In the genomic region with DNA sequence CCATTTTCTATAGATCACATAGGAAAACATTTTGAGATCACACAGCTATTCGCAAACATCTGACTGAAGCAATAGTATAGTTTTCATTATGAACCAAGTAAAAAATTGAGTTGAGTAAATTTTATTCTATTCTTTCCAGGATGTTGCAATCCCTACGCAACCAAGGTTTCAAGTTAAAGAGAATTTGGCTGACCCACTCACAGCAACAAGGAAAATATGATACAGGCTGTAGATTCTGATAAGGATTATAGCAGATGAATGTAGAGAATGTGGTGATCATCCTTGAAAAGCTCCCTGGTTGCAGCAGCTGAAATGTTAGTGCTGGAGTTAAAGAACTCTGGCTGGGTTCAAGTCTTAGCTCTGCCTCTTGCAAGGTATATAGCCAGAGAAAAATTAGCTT, we compare ENCODE assay signal across 17 cellular contexts. TPM values are rescaled to one million over a fixed set of nuclear protein-coding genes. Genes with fewer than 3 reads are reported as not detected.
DNase-seq lines count a peak whose midpoint lies in the region; ATAC-seq and TF ChIP-seq lines count a peak whose summit lies in the region.
"Had no signal": no experiment of that assay in that cellular context is flagged by ENCODE, and none has a peak within 500 bp of the region (broad histone marks: within the 10 kb centered on the region; RNA-seq: fewer than 3 reads in every experiment).

No MANE protein-coding gene starts in this region.

- H4K20me1 ChIP-seq in BLaER1 treated with 17β-estradiol and CSF1 and Interleukin-3, amounts not matched to agents 10 nM and 100 nM = peaks cover 39 to 96% (median 85%) of the 10 kb centered on the region in 11 experiments

- H3K4me2 ChIP-seq in BLaER1 treated with 17β-estradiol and CSF1 and Interleukin-3, amounts not matched to agents 10 nM and 100 nM = peak overlapping the region; percentile 82 to 100 (median 93)

- ATAC-seq in HG02642 (IDR thresholded peaks at IDR 0.05; ENCODE audit: poor library complexity, unreplicated experiment) = no peak

- H3K36me3 Mint-ChIP-seq in osteocyte (ENCODE audit: unreplicated experiment) = peaks cover 10% of the 10 kb centered on the region
- H3K36me3 Mint-ChIP-seq: immature natural killer cell had no signal

- peak overlapping the region; percentile 9 to 100 (median 94); a peak in 17 of 20 replicates for H3K4me3 ChIP-seq in BLaER1 treated with 17β-estradiol and CSF1 and Interleukin-3, amounts not matched to agents 10 nM and 100 nM

- peaks cover 55 to 77% (median 72%) of the 10 kb centered on the region in 10 experiments for H3K4me1 ChIP-seq in BLaER1 treated with 17β-estradiol and CSF1 and Interleukin-3, amounts not matched to agents 10 nM and 100 nM

- no peaks in the 10 kb centered on the region; a peak in 2 of 22 replicates for H3K9me3 ChIP-seq in BLaER1 treated with 17β-estradiol and CSF1 and Interleukin-3, amounts not matched to agents 10 nM and 100 nM (replicated peaks in 1 of 11)
- H3K9me3 ChIP-seq: esophagus muscularis mucosa had no signal

- peak overlapping the region; percentile 12 for H3K27ac Mint-ChIP-seq in osteocyte (ENCODE audit: unreplicated experiment)
- H3K27ac Mint-ChIP-seq: CD8-positive, alpha-beta memory T cell; immature natural killer cell had no signal

- H3K27me3 Mint-ChIP-seq in osteocyte (ENCODE audit: unreplicated experiment) = no peaks in the 10 kb centered on the region

- no peaks in the 10 kb centered on the region for H3K9me3 Mint-ChIP-seq in osteocyte (ENCODE audit: unreplicated experiment)
- H3K9me3 Mint-ChIP-seq: CD8-positive, alpha-beta memory T cell; immature natural killer cell had no signal

- H3K27ac ChIP-seq in BLaER1 treated with 17β-estradiol and CSF1 and Interleukin-3, amounts not matched to agents 10 nM and 100 nM = peak overlapping the region; percentile 3 to 100 (median 98); a peak in 21 of 22 replicates
- H3K27ac ChIP-seq in epithelial cell of prostate = peak overlapping the region; percentile 36
- H3K27ac ChIP-seq: VCaP had no signal

- DNase-seq in OCI-M1 (lab: John Stamatoyannopoulos, UW) (peak; percentile 74), epithelial cell of prostate (ENCODE audit: low read depth, low spot score) (no peak), osteocyte (ENCODE audit: extremely low spot score, unreplicated experiment) (no peak), COLO668 (lab: John Stamatoyannopoulos, UW; ENCODE audit: unreplicated experiment) (no peak), islet precursor cell (no peak)
- DNase-seq in NK-92 treated with Interleukin-12 subunit alpha and Interleukin-12 subunit beta, amount 100 ng/mL, for 24 hours (lab: John Stamatoyannopoulos, UW) = no peak
- DNase-seq: activated naive CD4-positive, alpha-beta T cell treated with anti-CD3 and anti-CD28 coated beads, Interleukin-2, amount 50 U/mL, for 16 hours; CD8-positive, alpha-beta memory T cell; immature natural killer cell; NCI-H1694 treated with DMSO at 0.1 percent for 48 hours; NCI-H524 treated with DMSO at 0.1 percent for 48 hours; SHP77; stimulated activated naive CD4-positive, alpha-beta T cell had no signal

- no peak for TF ChIP-seq CTCF in osteocyte (IDR thresholded peaks at IDR 0.05)

- peak overlapping the region; percentile 94 to 100 (median 99) for H3K9ac ChIP-seq in BLaER1 treated with 17β-estradiol and CSF1 and Interleukin-3, amounts not matched to agents 10 nM and 100 nM

- peaks cover 60% of the 10 kb centered on the region for H3K4me1 Mint-ChIP-seq in osteocyte (ENCODE audit: unreplicated experiment)

- peaks cover 16 to 89% (median 52%) of the 10 kb centered on the region in 11 experiments; a peak in 20 of 22 replicates for H3K36me3 ChIP-seq in BLaER1 treated with 17β-estradiol and CSF1 and Interleukin-3, amounts not matched to agents 10 nM and 100 nM

- H3K4me3 Mint-ChIP-seq in osteocyte (ENCODE audit: unreplicated experiment) = peak overlapping the region; percentile 1
- H3K4me3 Mint-ChIP-seq: CD8-positive, alpha-beta memory T cell; immature natural killer cell had no signal

- H3K27me3 ChIP-seq in BLaER1 treated with 17β-estradiol and CSF1 and Interleukin-3, amounts not matched to agents 10 nM and 100 nM = no peaks in the 10 kb centered on the region
- H3K27me3 ChIP-seq: esophagus muscularis mucosa had no signal

RNA-seq across cellular contexts. Expression of a gene that starts 4.7 kb away (rescaled TPM):
- total RNA-seq in osteocyte = 49.5 and 51.1 TPM in 2 replicates
